ENCODE assay signal across 1 cellular context in the genomic region with DNA sequence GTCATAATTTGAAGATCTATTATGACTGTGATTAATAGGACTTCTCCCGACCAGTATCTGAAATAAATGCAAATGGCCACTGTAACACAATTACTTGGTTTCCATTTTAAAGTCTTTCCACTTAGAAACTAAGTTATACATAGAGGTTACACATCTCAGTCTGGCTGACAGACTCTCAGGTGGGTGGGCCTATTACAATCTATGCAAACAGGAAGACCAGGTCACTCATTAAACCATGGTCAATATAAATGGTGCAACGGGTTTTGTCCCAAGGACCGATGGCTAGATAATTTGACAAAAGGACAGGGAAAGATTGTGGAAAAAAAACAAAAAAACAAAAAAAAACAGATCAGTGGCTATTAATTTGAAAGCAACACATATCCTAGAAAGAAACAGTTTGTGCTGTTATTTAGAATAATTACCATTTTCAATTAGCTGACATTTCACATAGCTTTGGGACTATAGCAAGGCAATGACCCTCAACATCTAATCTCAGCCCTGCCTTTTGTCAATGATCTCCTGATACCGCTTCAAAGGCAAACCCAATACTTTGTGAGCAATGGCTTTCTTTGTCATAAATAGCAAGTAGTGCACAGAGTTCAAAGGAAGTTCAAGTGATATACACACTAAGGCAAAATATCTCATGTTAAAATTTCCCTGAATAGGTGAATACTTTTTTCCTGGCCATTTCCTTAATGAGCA.
TF ChIP-seq lines count a peak whose summit lies in the region.
"Not testable (repeated sequence)": the region's sequence is repeated elsewhere in the genome, so short reads cannot be mapped to it uniquely, and the experiment has no call there.

No MANE protein-coding gene starts in this region.

TF ChIP-seq in HepG2, 621 proteins besides CTCF, POLR2A, EP300 and RAD21 (continued from another document):
- TF ChIP-seq, protein P1, sequence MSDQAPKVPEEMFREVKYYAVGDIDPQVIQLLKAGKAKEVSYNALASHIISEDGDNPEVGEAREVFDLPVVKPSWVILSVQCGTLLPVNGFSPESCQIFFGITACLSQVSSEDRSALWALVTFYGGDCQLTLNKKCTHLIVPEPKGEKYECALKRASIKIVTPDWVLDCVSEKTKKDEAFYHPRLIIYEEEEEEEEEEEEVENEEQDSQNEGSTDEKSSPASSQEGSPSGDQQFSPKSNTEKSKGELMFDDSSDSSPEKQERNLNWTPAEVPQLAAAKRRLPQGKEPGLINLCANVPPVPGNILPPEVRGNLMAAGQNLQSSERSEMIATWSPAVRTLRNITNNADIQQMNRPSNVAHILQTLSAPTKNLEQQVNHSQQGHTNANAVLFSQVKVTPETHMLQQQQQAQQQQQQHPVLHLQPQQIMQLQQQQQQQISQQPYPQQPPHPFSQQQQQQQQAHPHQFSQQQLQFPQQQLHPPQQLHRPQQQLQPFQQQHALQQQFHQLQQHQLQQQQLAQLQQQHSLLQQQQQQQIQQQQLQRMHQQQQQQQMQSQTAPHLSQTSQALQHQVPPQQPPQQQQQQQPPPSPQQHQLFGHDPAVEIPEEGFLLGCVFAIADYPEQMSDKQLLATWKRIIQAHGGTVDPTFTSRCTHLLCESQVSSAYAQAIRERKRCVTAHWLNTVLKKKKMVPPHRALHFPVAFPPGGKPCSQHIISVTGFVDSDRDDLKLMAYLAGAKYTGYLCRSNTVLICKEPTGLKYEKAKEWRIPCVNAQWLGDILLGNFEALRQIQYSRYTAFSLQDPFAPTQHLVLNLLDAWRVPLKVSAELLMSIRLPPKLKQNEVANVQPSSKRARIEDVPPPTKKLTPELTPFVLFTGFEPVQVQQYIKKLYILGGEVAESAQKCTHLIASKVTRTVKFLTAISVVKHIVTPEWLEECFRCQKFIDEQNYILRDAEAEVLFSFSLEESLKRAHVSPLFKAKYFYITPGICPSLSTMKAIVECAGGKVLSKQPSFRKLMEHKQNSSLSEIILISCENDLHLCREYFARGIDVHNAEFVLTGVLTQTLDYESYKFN (CRISPR knock-in tag; conservative IDR thresholded peaks at IDR 0.05), result peak; percentile 60
- TF ChIP-seq SOX5 (CRISPR knock-in tag; IDR thresholded peaks at IDR 0.05; ENCODE audit: borderline replicate concordance), result peak; percentile 51; the same call in 1 of the 2 replicates
- TF ChIP-seq CREM (IDR thresholded peaks at IDR 0.05), result peak; percentile 27; the same call in 1 of the 2 replicates
- not testable (repeated sequence) for TF ChIP-seq CREM (CRISPR knock-in tag; IDR thresholded peaks at IDR 0.05)
- TF ChIP-seq, protein P2, sequence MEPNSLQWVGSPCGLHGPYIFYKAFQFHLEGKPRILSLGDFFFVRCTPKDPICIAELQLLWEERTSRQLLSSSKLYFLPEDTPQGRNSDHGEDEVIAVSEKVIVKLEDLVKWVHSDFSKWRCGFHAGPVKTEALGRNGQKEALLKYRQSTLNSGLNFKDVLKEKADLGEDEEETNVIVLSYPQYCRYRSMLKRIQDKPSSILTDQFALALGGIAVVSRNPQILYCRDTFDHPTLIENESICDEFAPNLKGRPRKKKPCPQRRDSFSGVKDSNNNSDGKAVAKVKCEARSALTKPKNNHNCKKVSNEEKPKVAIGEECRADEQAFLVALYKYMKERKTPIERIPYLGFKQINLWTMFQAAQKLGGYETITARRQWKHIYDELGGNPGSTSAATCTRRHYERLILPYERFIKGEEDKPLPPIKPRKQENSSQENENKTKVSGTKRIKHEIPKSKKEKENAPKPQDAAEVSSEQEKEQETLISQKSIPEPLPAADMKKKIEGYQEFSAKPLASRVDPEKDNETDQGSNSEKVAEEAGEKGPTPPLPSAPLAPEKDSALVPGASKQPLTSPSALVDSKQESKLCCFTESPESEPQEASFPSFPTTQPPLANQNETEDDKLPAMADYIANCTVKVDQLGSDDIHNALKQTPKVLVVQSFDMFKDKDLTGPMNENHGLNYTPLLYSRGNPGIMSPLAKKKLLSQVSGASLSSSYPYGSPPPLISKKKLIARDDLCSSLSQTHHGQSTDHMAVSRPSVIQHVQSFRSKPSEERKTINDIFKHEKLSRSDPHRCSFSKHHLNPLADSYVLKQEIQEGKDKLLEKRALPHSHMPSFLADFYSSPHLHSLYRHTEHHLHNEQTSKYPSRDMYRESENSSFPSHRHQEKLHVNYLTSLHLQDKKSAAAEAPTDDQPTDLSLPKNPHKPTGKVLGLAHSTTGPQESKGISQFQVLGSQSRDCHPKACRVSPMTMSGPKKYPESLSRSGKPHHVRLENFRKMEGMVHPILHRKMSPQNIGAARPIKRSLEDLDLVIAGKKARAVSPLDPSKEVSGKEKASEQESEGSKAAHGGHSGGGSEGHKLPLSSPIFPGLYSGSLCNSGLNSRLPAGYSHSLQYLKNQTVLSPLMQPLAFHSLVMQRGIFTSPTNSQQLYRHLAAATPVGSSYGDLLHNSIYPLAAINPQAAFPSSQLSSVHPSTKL (CRISPR knock-in tag; IDR thresholded peaks at IDR 0.05), result peak; percentile 56
- TF ChIP-seq, protein P3, sequence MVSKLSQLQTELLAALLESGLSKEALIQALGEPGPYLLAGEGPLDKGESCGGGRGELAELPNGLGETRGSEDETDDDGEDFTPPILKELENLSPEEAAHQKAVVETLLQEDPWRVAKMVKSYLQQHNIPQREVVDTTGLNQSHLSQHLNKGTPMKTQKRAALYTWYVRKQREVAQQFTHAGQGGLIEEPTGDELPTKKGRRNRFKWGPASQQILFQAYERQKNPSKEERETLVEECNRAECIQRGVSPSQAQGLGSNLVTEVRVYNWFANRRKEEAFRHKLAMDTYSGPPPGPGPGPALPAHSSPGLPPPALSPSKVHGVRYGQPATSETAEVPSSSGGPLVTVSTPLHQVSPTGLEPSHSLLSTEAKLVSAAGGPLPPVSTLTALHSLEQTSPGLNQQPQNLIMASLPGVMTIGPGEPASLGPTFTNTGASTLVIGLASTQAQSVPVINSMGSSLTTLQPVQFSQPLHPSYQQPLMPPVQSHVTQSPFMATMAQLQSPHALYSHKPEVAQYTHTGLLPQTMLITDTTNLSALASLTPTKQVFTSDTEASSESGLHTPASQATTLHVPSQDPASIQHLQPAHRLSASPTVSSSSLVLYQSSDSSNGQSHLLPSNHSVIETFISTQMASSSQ (IDR thresholded peaks at IDR 0.05; ENCODE audit: low read depth), result peak; percentile 39; the same call in 1 of the 2 replicates
- TF ChIP-seq, protein P3 (CRISPR knock-in tag; IDR thresholded peaks at IDR 0.05; ENCODE audit: borderline replicate concordance), result peak; percentile 69; the same call in 1 of the 2 replicates
